ENCODE assay signal across 11 cellular contexts in genomic region chr12:4379410-4379809, GRCh38. TPM values are rescaled to one million over a fixed set of nuclear protein-coding genes. Genes with fewer than 3 reads are reported as not detected.
A peak's percentile ranks its signal among the peaks of the same experiment; 100 is the strongest.
DNase-seq lines count a peak whose midpoint lies in the region; ATAC-seq and TF ChIP-seq lines count a peak whose summit lies in the region.
"Had no signal": no experiment of that assay in that cellular context is flagged by ENCODE, and none has a peak within 500 bp of the region (broad histone marks: within the 10 kb centered on the region; RNA-seq: fewer than 3 reads in every experiment).

TSS of gene FGF23 (minus strand) at chr12:4379712. CDS start at chr12:4379582, 130 bp downstream.

- H4K8ac ChIP-seq in neuronal stem cell (ENCODE audit: low read depth, low read length), result peak within 1 kb of the TSS; percentile 84

- RAD21 ChIA-PET in HCT116 (lab: Charles Lee; ENCODE audit: low non-redundant PET in 1 of 2, low total read pairs in 2 of 2, uncharacterized antibody in 2 of 2, unreplicated experiment in 2 of 2), result no interaction called here

- ATAC-seq in HCT116, result peak; percentile 89
- ATAC-seq in GM18909 (IDR thresholded peaks at IDR 0.05; ENCODE audit: poor library complexity, unreplicated experiment), result no peak

- H3K36me3 ChIP-seq in HCT116 (ENCODE audit: control insufficient read depth in 1 of 2, insufficient read depth in 2 of 2, low read length in 2 of 2), result no peaks in the 10 kb centered on the region
- no peaks in the 10 kb centered on the region for H3K36me3 ChIP-seq in neuronal stem cell (replicated peaks in 1 of 2; ENCODE audit: control insufficient read depth in 2 of 2, insufficient read depth in 2 of 2, low read length in 2 of 2)
- H3K36me3 ChIP-seq in uterus, result no peaks in the 10 kb centered on the region
- H3K36me3 ChIP-seq: Peyer's patch, suprapubic skin had no signal

- H3K14ac ChIP-seq in neuronal stem cell (ENCODE audit: low read length), result no peak within 1 kb of the TSS

- no peak within 1 kb of the TSS for H2BK15ac ChIP-seq in neuronal stem cell (ENCODE audit: low read length)

- no peak within 1 kb of the TSS for H2BK120ac ChIP-seq in neuronal stem cell (ENCODE audit: low read depth, low read length)

- no peak within 1 kb of the TSS for H2AK5ac ChIP-seq in neuronal stem cell (ENCODE audit: low read depth, low read length)

- no peak within 1 kb of the TSS for H3K23ac ChIP-seq in neuronal stem cell (ENCODE audit: low read depth, low read length, poor library complexity)

- H3K27me3 ChIP-seq in HCT116 (ENCODE audit: insufficient read depth, low read length) (peaks cover 68% of the 10 kb centered on the region), neuronal stem cell (ENCODE audit: control insufficient read depth in 3 of 3, insufficient read depth in 3 of 3, low read depth in 1 of 3, low read length in 3 of 3) (peaks cover 0 to 14% (median 0%) of the 10 kb centered on the region in 3 experiments), uterus (no peaks in the 10 kb centered on the region)
- H3K27me3 ChIP-seq: Peyer's patch had no signal

- H3K4me2 ChIP-seq in HCT116 (ENCODE audit: low read length) (no peak within 1 kb of the TSS), neuronal stem cell (ENCODE audit: insufficient read depth, low read length, poor library complexity, severe bottlenecking) (peak within 1 kb of the TSS; percentile 14)

- no peak within 1 kb of the TSS for H2BK12ac ChIP-seq in neuronal stem cell (ENCODE audit: low read length)

- H3K4ac ChIP-seq in neuronal stem cell (ENCODE audit: low read length), result no peak within 1 kb of the TSS

- no peaks in the 10 kb centered on the region for H3K79me1 ChIP-seq in neuronal stem cell (ENCODE audit: low read depth, low read length)

- TF ChIP-seq CTCF in HCT116 (IDR thresholded peaks at IDR 0.05 in 2 of 3, conservative IDR thresholded peaks at IDR 0.05 in 1 of 3; ENCODE audit: borderline replicate concordance in 1 of 3, insufficient read depth in 1 of 3, low read depth in 2 of 3, low read length in 2 of 3) (no peak), fibroblast of mammary gland (conservative IDR thresholded peaks at IDR 0.05; ENCODE audit: control insufficient read depth, insufficient read depth, low read depth, low read length) (no peak), uterus (IDR thresholded peaks at IDR 0.05) (no peak)

- H2AFZ ChIP-seq in HCT116 (ENCODE audit: low read depth, low read length, poor library complexity, severe bottlenecking) (no peak within 1 kb of the TSS), neuronal stem cell (ENCODE audit: low read length) (peak within 1 kb of the TSS; percentile 91)

- TF ChIP-seq RAD21 in HCT116 (IDR thresholded peaks at IDR 0.05; ENCODE audit: low read depth), result no peak

- no peak within 1 kb of the TSS for H2BK5ac ChIP-seq in neuronal stem cell (ENCODE audit: low read length)

- H3K27ac ChIP-seq in HCT116 (ENCODE audit: low read depth, low read length) (no peak within 1 kb of the TSS), neuronal stem cell (replicated peaks; ENCODE audit: low read length) (no peak within 1 kb of the TSS), uterus (no peak within 1 kb of the TSS)
- H3K27ac ChIP-seq: Peyer's patch, suprapubic skin had no signal

- no peaks in the 10 kb centered on the region for H3K79me2 ChIP-seq in HCT116 (ENCODE audit: insufficient read depth, low read length)

- CTCF ChIA-PET in HCT116 (lab: Charles Lee), result no interaction called here

- H4K20me1 ChIP-seq in HCT116 (ENCODE audit: insufficient read depth), result no peaks in the 10 kb centered on the region

- H3K9me3 ChIP-seq in HCT116 (ENCODE audit: control insufficient read depth in 1 of 2, insufficient read depth in 1 of 2, low read depth in 1 of 2, low read length in 2 of 2) (no peaks in the 10 kb centered on the region), neuronal stem cell (replicated peaks in 1 of 2; ENCODE audit: control insufficient read depth in 2 of 2, insufficient read depth in 1 of 2, low read depth in 1 of 2, low read length in 2 of 2) (no peaks in the 10 kb centered on the region), uterus (no peaks in the 10 kb centered on the region)
- H3K9me3 ChIP-seq: Peyer's patch, suprapubic skin had no signal

- H3K9ac ChIP-seq in HCT116 (ENCODE audit: low read length) (no peak within 1 kb of the TSS), neuronal stem cell (ENCODE audit: low read depth, low read length, poor library complexity) (no peak within 1 kb of the TSS)

- WGBS in neuronal stem cell (ENCODE audit: extremely low coverage in 2 of 2, insufficient read length in 2 of 2, insufficient replicate concordance in 1 of 2), 2 donors, result no CpG with 5 or more reads among the region's 7 CpGs

- H3K4me1 ChIP-seq in HCT116 (ENCODE audit: control insufficient read depth in 1 of 2, insufficient read depth in 2 of 2, low read length in 2 of 2) (no peaks in the 10 kb centered on the region; a peak in 1 of 4 replicates), neuronal stem cell (ENCODE audit: control insufficient read depth in 2 of 2, insufficient read depth in 1 of 2, low read depth in 1 of 2, low read length in 2 of 2) (peaks cover 3 to 4% of the 10 kb centered on the region in 2 donors), uterus (no peaks in the 10 kb centered on the region)
- H3K4me1 ChIP-seq: Peyer's patch, suprapubic skin had no signal

- POLR2A ChIA-PET in HCT116 (lab: Charles Lee), result no interaction called here

- intact Hi-C loops in HCT116 (cut with micrococcal nuclease), result no loop called here
- intact Hi-C loops in uterus (cut with DNase I; ENCODE audit: low total_unique reads), result no loop called here

- no peak for TF ChIP-seq POLR2A in HCT116 (IDR thresholded peaks at IDR 0.05; ENCODE audit: borderline replicate concordance, extremely low read depth, insufficient read depth, insufficient read length)
- no peak for TF ChIP-seq POLR2A in uterus (IDR thresholded peaks at IDR 0.05)

- BruUV-seq in HCT116 (replicated peaks; lab: Mats Ljungman, UMichigan), result no TSS peak

- H3K4me3 ChIP-seq in HCT116 (replicated peaks in 1 of 2; ENCODE audit: low read depth in 1 of 2, low read length in 2 of 2), result no peak within 1 kb of the TSS
- H3K4me3 ChIP-seq in fibroblast of mammary gland (ENCODE audit: control insufficient read depth, low read depth, low read length), result no peak within 1 kb of the TSS
- no peak within 1 kb of the TSS for H3K4me3 ChIP-seq in neuronal stem cell (ENCODE audit: low read length in 2 of 2)
- H3K4me3 ChIP-seq in uterus, result no peak within 1 kb of the TSS
- H3K4me3 ChIP-seq: Peyer's patch, suprapubic skin had no signal

- no peak for DNase-seq in HCT116 (ENCODE audit: low read depth, low spot score)
- peak; percentile 34 for DNase-seq in NCI-H2171 treated with DMSO at 0.1 percent for 48 hours (lab: John Stamatoyannopoulos, UW)
- peak; percentile 36 for DNase-seq in fibroblast of mammary gland (ENCODE audit: low read depth)
- peak; percentile 63 for DNase-seq in neuronal stem cell (ENCODE audit: low spot score)
- DNase-seq in stimulated activated CD4-positive, alpha-beta T cell treated with anti-CD3 and anti-CD28 coated beads, Interleukin-4, amount 100 ng/mL, for 24 hours, result no peak
- no peak for DNase-seq in uterus
- DNase-seq: activated naive CD8-positive, alpha-beta T cell treated with anti-CD3 and anti-CD28 coated beads for 36 hours; erythroblast; Peyer's patch had no signal

- peak within 1 kb of the TSS; percentile 81 for H3K18ac ChIP-seq in neuronal stem cell (ENCODE audit: low read length)

- no peaks in the 10 kb centered on the region for H3K9me2 ChIP-seq in HCT116 (ENCODE audit: insufficient read depth)

- H4K91ac ChIP-seq in neuronal stem cell (ENCODE audit: low read depth, low read length, poor library complexity), result no peak within 1 kb of the TSS

TF ChIP-seq in HCT116, 20 proteins besides CTCF, POLR2A, EP300 and RAD21:
- TF ChIP-seq EGR1 (IDR thresholded peaks at IDR 0.05; ENCODE audit: low read depth) (no peak), SRF (IDR thresholded peaks at IDR 0.05; ENCODE audit: low read depth) (no peak), FOSL1 (IDR thresholded peaks at IDR 0.05; ENCODE audit: low read depth) (no peak)
TF ChIP-seq in HCT116: peak in this region for 0.

RNA-seq across cellular contexts. Expression of gene FGF23, which starts in this region (rescaled TPM):
- total RNA-seq in HCT116 (2021; ENCODE audit: unreplicated experiment), result not detected
- not detected in 2 replicates for polyA plus RNA-seq in HCT116 (2012)
- 1.2 TPM for polyA plus RNA-seq in neuronal stem cell (2013, experiment 1 of 2)
- polyA plus RNA-seq in neuronal stem cell (2013, experiment 2 of 2), result 1.3 TPM
- not detected for total RNA-seq in uterus
- total RNA-seq: activated naive CD8-positive, alpha-beta T cell treated with anti-CD3 and anti-CD28 coated beads for 36 hours; Peyer's patch; suprapubic skin had no signal

Comparison
In these comparisons a context has a peak if more than half of its experiments do, and no peak if none do; other contexts are left out.
1. Peak in ATAC-seq in HCT116; RNA of the gene not detected or under 1 TPM.
2. DNase-seq: peak in NCI-H2171 treated with DMSO at 0.1 percent for 48 hours (single experiment), fibroblast of mammary gland (single experiment) and neuronal stem cell (single experiment); none in HCT116 (single experiment), stimulated activated CD4-positive, alpha-beta T cell treated with anti-CD3 and anti-CD28 coated beads, Interleukin-4, amount 100 ng/mL, for 24 hours (single experiment) and uterus (0 of 2).